Comparison of ENCODE assay signal across 8 cellular contexts in genomic region chr1:92583821-92584760, GRCh38.
DNase-seq lines count a peak whose midpoint lies in the region; ATAC-seq and TF ChIP-seq lines count a peak whose summit lies in the region.

No MANE protein-coding gene starts in this region.

- H3K36me3 ChIP-seq in RWPE2 (ENCODE audit: low read depth), result peaks cover 10% of the 10 kb centered on the region; the same call in 1 of the 2 replicates
- no peaks in the 10 kb centered on the region for H3K36me3 ChIP-seq in A673 (ENCODE audit: insufficient read depth, low read length, poor library complexity, severe bottlenecking)

- peak overlapping the region; percentile 7 for H3K4me3 ChIP-seq in RWPE2 (ENCODE audit: severe bottlenecking)
- H3K4me3 ChIP-seq in A673 (ENCODE audit: low read depth, low read length, poor library complexity, severe bottlenecking), result no peak overlapping the region

- no peaks in the 10 kb centered on the region for H3K27me3 Mint-ChIP-seq in activated CD4-positive, alpha-beta T cell treated with anti-CD3 and anti-CD28 coated beads, Interleukin-2, amount 10 ng/mL, durations not matched to agents 24 days and 14 days
- H3K27me3 Mint-ChIP-seq in immature natural killer cell (ENCODE audit: low read depth in 3 of 3), result peaks cover 0 to 3% (median 0%) of the 10 kb centered on the region in 3 donors

- DNase-seq in activated CD4-positive, alpha-beta T cell treated with anti-CD3 and anti-CD28 coated beads, Interleukin-2, amount 10 ng/mL, durations not matched to agents 24 days and 14 days, result no peak
- no peak for DNase-seq in activated CD4-positive, alpha-beta T cell treated with anti-CD3 and anti-CD28 coated beads for 1 hour
- DNase-seq in RWPE2 (ENCODE audit: low spot score) (no peak), immature natural killer cell (peak; percentile 42 to 67 (median 45)), ACHN (no peak), A673 (ENCODE audit: low spot score) (no peak), GM19238 (ENCODE audit: insufficient read length, low spot score) (no peak)

- peaks cover 50% of the 10 kb centered on the region for H3K4me1 Mint-ChIP-seq in activated CD4-positive, alpha-beta T cell treated with anti-CD3 and anti-CD28 coated beads, Interleukin-2, amount 10 ng/mL, durations not matched to agents 24 days and 14 days
- H3K4me1 Mint-ChIP-seq in immature natural killer cell, result peaks cover 22 to 26% of the 10 kb centered on the region in 2 donors

- POLR2A ChIA-PET in A673 (lab: Charles Lee; ENCODE audit: low non-redundant PET), result no interaction called here

- in situ Hi-C loops in ACHN (cut with HindIII; ENCODE audit: low pct_ligation_motif_present, low pct_unique_long_range_greater_than_20kb, low sequenced_read_pairs), result no loop called here

- H3K4me3 Mint-ChIP-seq in activated CD4-positive, alpha-beta T cell treated with anti-CD3 and anti-CD28 coated beads, Interleukin-2, amount 10 ng/mL, durations not matched to agents 24 days and 14 days, result peak overlapping the region; percentile 74
- H3K4me3 Mint-ChIP-seq in immature natural killer cell, result peak overlapping the region; percentile 67 to 77 (median 69)

- peaks cover 16% of the 10 kb centered on the region for H3K36me3 Mint-ChIP-seq in activated CD4-positive, alpha-beta T cell treated with anti-CD3 and anti-CD28 coated beads, Interleukin-2, amount 10 ng/mL, durations not matched to agents 24 days and 14 days (ENCODE audit: low read depth)
- H3K36me3 Mint-ChIP-seq in immature natural killer cell, result no peaks in the 10 kb centered on the region

- H3K9me3 ChIP-seq in RWPE2 (ENCODE audit: severe bottlenecking) (no peaks in the 10 kb centered on the region), A673 (ENCODE audit: low read depth, low read length, poor library complexity, severe bottlenecking) (no peaks in the 10 kb centered on the region)

- peak overlapping the region; percentile 90 for H3K27ac ChIP-seq in RWPE2 (ENCODE audit: poor library complexity, severe bottlenecking)
- no peak overlapping the region for H3K27ac ChIP-seq in A673 (ENCODE audit: low read depth, low read length, poor library complexity, severe bottlenecking)

- peak overlapping the region; percentile 92 for H3K27ac Mint-ChIP-seq in activated CD4-positive, alpha-beta T cell treated with anti-CD3 and anti-CD28 coated beads, Interleukin-2, amount 10 ng/mL, durations not matched to agents 24 days and 14 days
- H3K27ac Mint-ChIP-seq in immature natural killer cell, result peak overlapping the region; percentile 27 to 87 (median 72)

- ATAC-seq in HG02943 (IDR thresholded peaks at IDR 0.05; ENCODE audit: low read depth, unreplicated experiment) (peak; percentile 88), RWPE2 (ENCODE audit: low read depth) (peak; percentile 87)

- peak; percentile 26 for TF ChIP-seq CTCF in RWPE2 (IDR thresholded peaks at IDR 0.05; ENCODE audit: poor library complexity, severe bottlenecking)
- no peak for TF ChIP-seq CTCF in A673 (conservative IDR thresholded peaks at IDR 0.05; ENCODE audit: low read depth, low read length)

- intact Hi-C loops in activated CD4-positive, alpha-beta T cell treated with anti-CD3 and anti-CD28 coated beads, Interleukin-2, amount 10 ng/mL, durations not matched to agents 24 days and 14 days (cut with micrococcal nuclease), result loop anchor here (1.0 to 10.0 kb wide), 8 partner anchors 15 to 1029 kb away; partner anchors contain the start of gene GFI1
- intact Hi-C loops in A673 (cut with micrococcal nuclease; ENCODE audit: unreplicated experiment), result no loop called here

- peaks cover 10% of the 10 kb centered on the region for H3K9me3 Mint-ChIP-seq in activated CD4-positive, alpha-beta T cell treated with anti-CD3 and anti-CD28 coated beads, Interleukin-2, amount 10 ng/mL, durations not matched to agents 24 days and 14 days
- no peaks in the 10 kb centered on the region for H3K9me3 Mint-ChIP-seq in immature natural killer cell

- CTCF ChIA-PET in A673 (lab: Charles Lee), result no interaction called here

- peaks cover 23% of the 10 kb centered on the region for H3K4me1 ChIP-seq in RWPE2 (ENCODE audit: insufficient read depth, poor library complexity, severe bottlenecking)
- no peaks in the 10 kb centered on the region for H3K4me1 ChIP-seq in A673 (ENCODE audit: insufficient read depth, low read length, poor library complexity, severe bottlenecking)

- H3K27me3 ChIP-seq in RWPE2 (ENCODE audit: insufficient read depth, poor library complexity, severe bottlenecking) (no peaks in the 10 kb centered on the region), A673 (replicated peaks; ENCODE audit: insufficient read depth, low read depth, low read length, poor library complexity) (no peaks in the 10 kb centered on the region)

- BruUV-seq in A673 (replicated peaks; lab: Mats Ljungman, UMichigan), result no TSS peak

Comparison
In these comparisons a context has a peak if more than half of its experiments do, and no peak if none do; other contexts are left out.
1. DNase-seq: peak in immature natural killer cell (3 of 3); none in activated CD4-positive, alpha-beta T cell treated with anti-CD3 and anti-CD28 coated beads, Interleukin-2, amount 10 ng/mL, durations not matched to agents 24 days and 14 days (single experiment), activated CD4-positive, alpha-beta T cell treated with anti-CD3 and anti-CD28 coated beads for 1 hour (single experiment), RWPE2 (single experiment), ACHN (single experiment), A673 (single experiment) and GM19238 (single experiment).